16 cellular contexts compared by ENCODE assay signal in the genomic region with DNA sequence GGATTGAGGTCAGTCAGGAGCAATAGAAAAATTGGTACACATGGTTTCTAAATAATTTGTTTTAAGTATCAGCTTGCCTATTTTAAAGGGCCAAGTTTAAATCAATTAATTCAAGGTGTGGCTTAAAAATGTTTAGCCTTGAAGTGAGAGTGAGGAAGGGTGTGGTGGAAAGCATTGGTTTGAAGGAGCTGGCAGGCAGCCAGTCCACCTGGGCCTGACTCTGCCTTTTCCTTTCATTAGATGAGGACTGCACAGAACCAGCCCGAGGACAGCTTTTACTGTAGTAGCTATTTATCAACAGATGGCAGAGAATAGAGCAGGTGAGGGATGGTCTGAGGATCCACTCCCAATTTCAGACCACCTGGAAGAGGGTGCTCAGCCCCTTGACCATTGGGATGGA. TPM values are rescaled to one million over a fixed set of nuclear protein-coding genes. Genes with fewer than 3 reads are reported as not detected.
A peak's percentile ranks its signal among the peaks of the same experiment; 100 is the strongest.
DNase-seq lines count a peak whose midpoint lies in the region; ATAC-seq, FAIRE-seq and TF ChIP-seq lines count a peak whose summit lies in the region.
"Had no signal": no experiment of that assay in that cellular context is flagged by ENCODE, and none has a peak within 500 bp of the region (broad histone marks: within the 10 kb centered on the region; RNA-seq: fewer than 3 reads in every experiment).

No MANE protein-coding gene starts in this region.

- no peak overlapping the region for H3K4me3 ChIP-seq in left lung
- H3K4me3 ChIP-seq: neural progenitor cell, SJCRH30 had no signal

- no peak overlapping the region for H3K27ac Mint-ChIP-seq in natural killer cell treated with Interleukin-12 subunit alpha and Interleukin-12 subunit beta and Interleukin-15 and Interleukin-18, amount 100 ng/mL, for 72 hours
- H3K27ac Mint-ChIP-seq: HFFc6, neural progenitor cell had no signal

- no peak for FAIRE-seq in RCC 7860 (lab: Jason Lieb, UNC)
- FAIRE-seq: G401.6 had no signal

- peaks cover 6 to 12% of the 10 kb centered on the region in 2 donors for H3K4me1 Mint-ChIP-seq in natural killer cell treated with Interleukin-12 subunit alpha and Interleukin-12 subunit beta and Interleukin-15 and Interleukin-18, amount 100 ng/mL, for 72 hours (ENCODE audit: low read depth in 2 of 2)
- H3K4me1 Mint-ChIP-seq: neural progenitor cell had no signal

- H3K9me3 ChIP-seq in left lung = no peaks in the 10 kb centered on the region
- H3K9me3 ChIP-seq: SJCRH30 had no signal

- peaks cover 0 to 4% of the 10 kb centered on the region in 2 donors for H3K4me1 ChIP-seq in left lung
- H3K4me1 ChIP-seq: neural progenitor cell, SJCRH30 had no signal

- no peak overlapping the region for H3K27ac ChIP-seq in left lung
- H3K27ac ChIP-seq: brain microvascular endothelial cell, neural progenitor cell, SJCRH30 had no signal

- intact Hi-C loops in left lung (cut with DNase I) = no loop called here

- DNase-seq in DMS53 treated with DMSO at 0.1 percent for 48 hours (lab: John Stamatoyannopoulos, UW; ENCODE audit: unreplicated experiment) (peak; percentile 0), DMS53 (lab: John Stamatoyannopoulos, UW) (no peak), NCI-H128 (lab: John Stamatoyannopoulos, UW; ENCODE audit: unreplicated experiment) (peak; percentile 35), T follicular helper cell (ENCODE audit: low read depth) (peak; percentile 35), left lung (peak in 1 of 2 donors; percentile 54), dermis blood vessel endothelial cell (no peak), RCC 7860 (ENCODE audit: low spot score) (no peak)
- no peak for DNase-seq in natural killer cell treated with Interleukin-12 subunit alpha and Interleukin-12 subunit beta and Interleukin-15 and Interleukin-18, amount 100 ng/mL, for 72 hours (ENCODE audit: low spot score)
- DNase-seq: 8988T, brain microvascular endothelial cell, HFFc6, islet precursor cell, MV-4-11, SJCRH30 had no signal

- H3K36me3 ChIP-seq in left lung = peaks cover 0 to 93% of the 10 kb centered on the region in 2 donors
- H3K36me3 ChIP-seq: neural progenitor cell had no signal

- TF ChIP-seq CTCF in left lung (IDR thresholded peaks at IDR 0.05) = no peak

- ATAC-seq in left lung = peak; percentile 95
- no peak for ATAC-seq in natural killer cell treated with Interleukin-12 subunit alpha and Interleukin-12 subunit beta and Interleukin-15 and Interleukin-18, amount 100 ng/mL, for 72 hours

- H3K27me3 Mint-ChIP-seq in natural killer cell treated with Interleukin-12 subunit alpha and Interleukin-12 subunit beta and Interleukin-15 and Interleukin-18, amount 100 ng/mL, for 72 hours = no peaks in the 10 kb centered on the region

- H3K9me3 Mint-ChIP-seq in natural killer cell treated with Interleukin-12 subunit alpha and Interleukin-12 subunit beta and Interleukin-15 and Interleukin-18, amount 100 ng/mL, for 72 hours = no peaks in the 10 kb centered on the region
- H3K9me3 Mint-ChIP-seq: HFFc6, neural progenitor cell had no signal

- peaks cover 32% of the 10 kb centered on the region for H3K36me3 Mint-ChIP-seq in natural killer cell treated with Interleukin-12 subunit alpha and Interleukin-12 subunit beta and Interleukin-15 and Interleukin-18, amount 100 ng/mL, for 72 hours

- H3K27me3 ChIP-seq in left lung = no peaks in the 10 kb centered on the region
- H3K27me3 ChIP-seq: brain microvascular endothelial cell, neural progenitor cell, SJCRH30 had no signal

- no peak overlapping the region for H3K4me3 Mint-ChIP-seq in natural killer cell treated with Interleukin-12 subunit alpha and Interleukin-12 subunit beta and Interleukin-15 and Interleukin-18, amount 100 ng/mL, for 72 hours
- H3K4me3 Mint-ChIP-seq: HFFc6, neural progenitor cell had no signal

RNA-seq across cellular contexts. Expression of gene DHX35, which starts 42.4 kb away (rescaled TPM):
- total RNA-seq in left lung (1 to 10 TPM; 7.5 to 9.1 TPM), dermis blood vessel endothelial cell (12.9 and 13.3 TPM in 2 replicates)
- 10 to 100 TPM in 1 of 2 donors, 1 to 10 TPM in 1; 9.9 to 17.2 TPM for total RNA-seq in natural killer cell treated with Interleukin-12 subunit alpha and Interleukin-12 subunit beta and Interleukin-15 and Interleukin-18, amount 100 ng/mL, for 72 hours

Comparison
In these comparisons a context has a peak if more than half of its experiments do, and no peak if none do; other contexts are left out.
1. DNase-seq: peak in DMS53 treated with DMSO at 0.1 percent for 48 hours (single experiment), NCI-H128 (single experiment) and T follicular helper cell (single experiment); none in DMS53 (single experiment), dermis blood vessel endothelial cell (single experiment), natural killer cell treated with Interleukin-12 subunit alpha and Interleukin-12 subunit beta and Interleukin-15 and Interleukin-18, amount 100 ng/mL, for 72 hours (single experiment) and RCC 7860 (single experiment).